In the genomic region with DNA sequence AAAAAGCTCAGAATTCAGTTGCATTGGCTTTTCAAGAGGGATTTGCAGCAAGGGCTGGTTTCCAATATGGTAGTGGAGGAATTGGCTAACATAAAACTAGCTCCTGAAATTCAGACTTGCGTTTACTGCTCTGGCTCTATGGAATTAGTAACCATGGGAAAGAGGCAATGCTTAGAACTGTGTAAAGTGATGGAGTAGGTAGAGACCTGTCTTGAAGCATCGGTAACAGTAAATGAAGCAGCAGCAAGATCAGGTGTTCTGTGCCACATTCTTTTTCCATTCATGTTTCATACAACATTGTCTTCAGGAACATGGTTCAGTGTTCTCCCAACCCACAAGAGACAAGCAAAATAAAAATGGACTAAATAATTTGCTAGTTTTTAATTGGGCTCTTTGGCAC, we compare ENCODE assay signal across 1 cellular context.
A peak's percentile ranks its signal among the peaks of the same experiment; 100 is the strongest.
TF ChIP-seq lines count a peak whose summit lies in the region.

No MANE protein-coding gene starts in this region.

TF ChIP-seq in GM12878, 131 proteins besides CTCF, POLR2A, EP300 and RAD21:
- TF ChIP-seq POLR2AphosphoS5 (IDR thresholded peaks at IDR 0.05; ENCODE audit: low read length) (peak; percentile 78), CHD4 (IDR thresholded peaks at IDR 0.05) (no peak), ZNF384 (IDR thresholded peaks at IDR 0.05; ENCODE audit: borderline replicate concordance, low read depth, low read length) (no peak), SPI1 (IDR thresholded peaks at IDR 0.05; ENCODE audit: borderline replicate concordance, insufficient read depth, low read depth, low read length) (no peak), PML (IDR thresholded peaks at IDR 0.05; ENCODE audit: low read length) (0 out of 2 replicates have a peak, but pooled peaks have one; percentile 35), IKZF2 (IDR thresholded peaks at IDR 0.05) (no peak), YBX1 (IDR thresholded peaks at IDR 0.05) (no peak), BACH1 (IDR thresholded peaks at IDR 0.05; ENCODE audit: borderline replicate concordance) (no peak), DPF2 (IDR thresholded peaks at IDR 0.05) (no peak), MEF2B (IDR thresholded peaks at IDR 0.05; ENCODE audit: partially characterized antibody, poor library complexity, severe bottlenecking) (no peak), STAT1 (conservative IDR thresholded peaks at IDR 0.05) (no peak)
- TF ChIP-seq, protein P1, sequence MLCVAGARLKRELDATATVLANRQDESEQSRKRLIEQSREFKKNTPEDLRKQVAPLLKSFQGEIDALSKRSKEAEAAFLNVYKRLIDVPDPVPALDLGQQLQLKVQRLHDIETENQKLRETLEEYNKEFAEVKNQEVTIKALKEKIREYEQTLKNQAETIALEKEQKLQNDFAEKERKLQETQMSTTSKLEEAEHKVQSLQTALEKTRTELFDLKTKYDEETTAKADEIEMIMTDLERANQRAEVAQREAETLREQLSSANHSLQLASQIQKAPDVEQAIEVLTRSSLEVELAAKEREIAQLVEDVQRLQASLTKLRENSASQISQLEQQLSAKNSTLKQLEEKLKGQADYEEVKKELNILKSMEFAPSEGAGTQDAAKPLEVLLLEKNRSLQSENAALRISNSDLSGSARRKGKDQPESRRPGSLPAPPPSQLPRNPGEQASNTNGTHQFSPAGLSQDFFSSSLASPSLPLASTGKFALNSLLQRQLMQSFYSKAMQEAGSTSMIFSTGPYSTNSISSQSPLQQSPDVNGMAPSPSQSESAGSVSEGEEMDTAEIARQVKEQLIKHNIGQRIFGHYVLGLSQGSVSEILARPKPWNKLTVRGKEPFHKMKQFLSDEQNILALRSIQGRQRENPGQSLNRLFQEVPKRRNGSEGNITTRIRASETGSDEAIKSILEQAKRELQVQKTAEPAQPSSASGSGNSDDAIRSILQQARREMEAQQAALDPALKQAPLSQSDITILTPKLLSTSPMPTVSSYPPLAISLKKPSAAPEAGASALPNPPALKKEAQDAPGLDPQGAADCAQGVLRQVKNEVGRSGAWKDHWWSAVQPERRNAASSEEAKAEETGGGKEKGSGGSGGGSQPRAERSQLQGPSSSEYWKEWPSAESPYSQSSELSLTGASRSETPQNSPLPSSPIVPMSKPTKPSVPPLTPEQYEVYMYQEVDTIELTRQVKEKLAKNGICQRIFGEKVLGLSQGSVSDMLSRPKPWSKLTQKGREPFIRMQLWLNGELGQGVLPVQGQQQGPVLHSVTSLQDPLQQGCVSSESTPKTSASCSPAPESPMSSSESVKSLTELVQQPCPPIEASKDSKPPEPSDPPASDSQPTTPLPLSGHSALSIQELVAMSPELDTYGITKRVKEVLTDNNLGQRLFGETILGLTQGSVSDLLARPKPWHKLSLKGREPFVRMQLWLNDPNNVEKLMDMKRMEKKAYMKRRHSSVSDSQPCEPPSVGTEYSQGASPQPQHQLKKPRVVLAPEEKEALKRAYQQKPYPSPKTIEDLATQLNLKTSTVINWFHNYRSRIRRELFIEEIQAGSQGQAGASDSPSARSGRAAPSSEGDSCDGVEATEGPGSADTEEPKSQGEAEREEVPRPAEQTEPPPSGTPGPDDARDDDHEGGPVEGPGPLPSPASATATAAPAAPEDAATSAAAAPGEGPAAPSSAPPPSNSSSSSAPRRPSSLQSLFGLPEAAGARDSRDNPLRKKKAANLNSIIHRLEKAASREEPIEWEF (IDR thresholded peaks at IDR 0.05; ENCODE audit: insufficient replicate concordance, low read depth, low read length) = no peak
- TF ChIP-seq, protein P2, sequence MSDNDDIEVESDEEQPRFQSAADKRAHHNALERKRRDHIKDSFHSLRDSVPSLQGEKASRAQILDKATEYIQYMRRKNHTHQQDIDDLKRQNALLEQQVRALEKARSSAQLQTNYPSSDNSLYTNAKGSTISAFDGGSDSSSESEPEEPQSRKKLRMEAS (IDR thresholded peaks at IDR 0.05; ENCODE audit: low read depth, low read length) = no peak
